7 cellular contexts compared by ENCODE assay signal in genomic region chr6:47247227-47247797, GRCh38.
DNase-seq lines count a peak whose midpoint lies in the region; ATAC-seq and TF ChIP-seq lines count a peak whose summit lies in the region.

No MANE protein-coding gene starts in this region.

- H3K9me3 Mint-ChIP-seq in activated CD8-positive, alpha-beta T cell treated with anti-CD3 and anti-CD28 coated beads, Interleukin-2, amount 10 ng/mL, durations not matched to agents 7 days and 5 days (ENCODE audit: insufficient read depth), result no peaks in the 10 kb centered on the region

- no peaks in the 10 kb centered on the region for H3K36me3 Mint-ChIP-seq in activated CD8-positive, alpha-beta T cell treated with anti-CD3 and anti-CD28 coated beads, Interleukin-2, amount 10 ng/mL, durations not matched to agents 7 days and 5 days (ENCODE audit: low read depth)

- POLR2A ChIA-PET in activated CD8-positive, alpha-beta T cell treated with anti-CD3 and anti-CD28 coated beads, Interleukin-2, amount 10 ng/mL, durations not matched to agents 7 days and 5 days (lab: Charles Lee), result no interaction called here

- H3K9me3 ChIP-seq in esophagus squamous epithelium, result no peaks in the 10 kb centered on the region

- DNase-seq in NCI-H510A treated with DMSO at 0.1 percent for 48 hours (lab: John Stamatoyannopoulos, UW) (peak; percentile 85), esophagus squamous epithelium (lab: John Stamatoyannopoulos, UW) (no peak), substantia nigra (lab: John Stamatoyannopoulos, UW) (peak in 1 of 49 donors; percentile 22), NCI-H1048 (lab: John Stamatoyannopoulos, UW) (no peak)
- DNase-seq in activated CD8-positive, alpha-beta T cell treated with anti-CD3 and anti-CD28 coated beads, Interleukin-2, amount 10 ng/mL, durations not matched to agents 7 days and 5 days, result no peak

- CTCF ChIA-PET in activated CD8-positive, alpha-beta T cell treated with anti-CD3 and anti-CD28 coated beads, Interleukin-2, amount 10 ng/mL, durations not matched to agents 7 days and 5 days (lab: Charles Lee), result no interaction called here

- H3K4me3 ChIP-seq in esophagus squamous epithelium, result no peak overlapping the region

- H3K4me3 Mint-ChIP-seq in activated CD8-positive, alpha-beta T cell treated with anti-CD3 and anti-CD28 coated beads, Interleukin-2, amount 10 ng/mL, durations not matched to agents 7 days and 5 days, result no peak overlapping the region

- H3K36me3 ChIP-seq in esophagus squamous epithelium, result peaks cover 0 to 17% (median 0%) of the 10 kb centered on the region in 3 donors

- H3K27ac ChIP-seq in esophagus squamous epithelium (peak overlapping the region in 3 of 4 donors; percentile 5 to 44 (median 34)), substantia nigra (ENCODE audit: low read depth, low read length, poor library complexity, severe bottlenecking) (peak overlapping the region; percentile 18)

- H3K27me3 ChIP-seq in esophagus squamous epithelium, result no peaks in the 10 kb centered on the region

- peaks cover 4 to 44% (median 18%) of the 10 kb centered on the region in 3 donors for H3K4me1 ChIP-seq in esophagus squamous epithelium

- ATAC-seq in GM19023 (IDR thresholded peaks at IDR 0.05; ENCODE audit: unreplicated experiment) (peak; percentile 44), HG03045 (IDR thresholded peaks at IDR 0.05; ENCODE audit: unreplicated experiment) (peak; percentile 49)
- no peak for ATAC-seq in activated CD8-positive, alpha-beta T cell treated with anti-CD3 and anti-CD28 coated beads, Interleukin-2, amount 10 ng/mL, durations not matched to agents 7 days and 5 days

- no peaks in the 10 kb centered on the region for H3K27me3 Mint-ChIP-seq in activated CD8-positive, alpha-beta T cell treated with anti-CD3 and anti-CD28 coated beads, Interleukin-2, amount 10 ng/mL, durations not matched to agents 7 days and 5 days (ENCODE audit: low read depth)

- H3K27ac Mint-ChIP-seq in activated CD8-positive, alpha-beta T cell treated with anti-CD3 and anti-CD28 coated beads, Interleukin-2, amount 10 ng/mL, durations not matched to agents 7 days and 5 days, result no peak overlapping the region

- 7 to 11% methylated on average over 2 of the region's 2 CpGs for WGBS in esophagus squamous epithelium, 2 donors

- intact Hi-C loops in esophagus squamous epithelium (cut with DNase I), result no loop called here

- no peak for TF ChIP-seq POLR2A in esophagus squamous epithelium (IDR thresholded peaks at IDR 0.05)

- TF ChIP-seq CTCF in esophagus squamous epithelium (IDR thresholded peaks at IDR 0.05), result no peak

- peaks cover 17% of the 10 kb centered on the region for H3K4me1 Mint-ChIP-seq in activated CD8-positive, alpha-beta T cell treated with anti-CD3 and anti-CD28 coated beads, Interleukin-2, amount 10 ng/mL, durations not matched to agents 7 days and 5 days (ENCODE audit: low read depth)
